15 cellular contexts compared by ENCODE assay signal in the genomic region with DNA sequence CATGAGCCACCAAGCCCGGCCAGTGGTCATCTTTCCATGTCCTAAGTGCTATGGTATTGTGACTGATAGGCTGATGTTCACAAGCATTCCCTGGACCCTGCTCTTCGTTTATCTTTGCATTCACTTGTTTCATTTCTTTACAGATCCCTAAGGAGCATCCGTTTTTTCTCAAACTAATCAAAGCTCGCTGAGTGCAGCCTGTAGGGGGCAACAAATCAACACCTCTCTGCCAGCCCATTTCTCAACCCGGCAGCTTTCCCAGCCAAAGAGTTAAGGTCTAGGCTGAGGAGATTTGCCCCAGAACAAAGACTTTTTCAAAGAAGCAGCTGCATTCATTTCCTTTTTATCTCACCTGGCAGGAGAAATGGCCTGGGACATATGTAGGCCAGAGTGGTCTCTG. TPM values are rescaled to one million over a fixed set of nuclear protein-coding genes. Genes with fewer than 3 reads are reported as not detected.
DNase-seq lines count a peak whose midpoint lies in the region; ATAC-seq, FAIRE-seq and TF ChIP-seq lines count a peak whose summit lies in the region.
"Had no signal": no experiment of that assay in that cellular context is flagged by ENCODE, and none has a peak within 500 bp of the region (broad histone marks: within the 10 kb centered on the region; RNA-seq: fewer than 3 reads in every experiment).

No MANE protein-coding gene starts in this region.

- H2BK120ac ChIP-seq in mesendoderm (ENCODE audit: low read depth, low read length), result no peak overlapping the region

- no peak overlapping the region for H3K18ac ChIP-seq in mesendoderm (ENCODE audit: low read length)

- DNase-seq in HT-29 (ENCODE audit: low spot score) (peak; percentile 42), astrocyte (ENCODE audit: low read depth) (no peak), mesendoderm (peak; percentile 59), HK-2 (ENCODE audit: unreplicated experiment) (no peak)
- DNase-seq: activated B cell treated with CpG ODN at 0.5 μM for 24 hours, DMS153, GOT3, hypothalamus, NCI-H1694 had no signal

- no peaks in the 10 kb centered on the region for H3K9me3 ChIP-seq in DOHH2 (ENCODE audit: control insufficient read depth, insufficient read depth, low read length)
- no peaks in the 10 kb centered on the region for H3K9me3 ChIP-seq in astrocyte (ENCODE audit: insufficient read depth, low read depth, low read length)

- no peaks in the 10 kb centered on the region for H3K27me3 ChIP-seq in DOHH2 (ENCODE audit: control insufficient read depth, low read length)
- no peaks in the 10 kb centered on the region for H3K27me3 ChIP-seq in astrocyte (ENCODE audit: insufficient read depth, low read length)
- no peaks in the 10 kb centered on the region for H3K27me3 ChIP-seq in mesendoderm (ENCODE audit: insufficient read depth, low read length, poor library complexity)

- no peaks in the 10 kb centered on the region for H3F3A ChIP-seq in DOHH2 (ENCODE audit: control insufficient read depth, insufficient read depth)

- H3K23ac ChIP-seq in mesendoderm (ENCODE audit: low read length), result no peak overlapping the region

- H3K4me1 ChIP-seq in DOHH2 (ENCODE audit: control insufficient read depth, low read length), result peaks cover 12% of the 10 kb centered on the region
- peaks cover 5% of the 10 kb centered on the region for H3K4me1 ChIP-seq in astrocyte (ENCODE audit: insufficient read depth, low read length)
- peaks cover 2% of the 10 kb centered on the region for H3K4me1 ChIP-seq in mesendoderm (ENCODE audit: control insufficient read depth, low read depth, low read length)

- no peaks in the 10 kb centered on the region for H3K9me3 Mint-ChIP-seq in astrocyte (ENCODE audit: unreplicated experiment)
- H3K9me3 Mint-ChIP-seq: activated T-helper 17 cell treated with anti-CD3 and anti-CD28 coated beads, Interleukin-2, amount 50 U/mL, for 72 hours; dendritic cell treated with granulocyte-macrophage colony-stimulating factor and Interleukin-4, amounts not matched to agents 40 ng/mL and 50 ng/mL, for 4 days had no signal

- FAIRE-seq in astrocyte (lab: Jason Lieb, UNC), result no peak

- H3K79me2 ChIP-seq in DOHH2 (ENCODE audit: control insufficient read depth, low read length), result no peaks in the 10 kb centered on the region
- H3K79me2 ChIP-seq in astrocyte (ENCODE audit: insufficient read depth, low read length), result no peaks in the 10 kb centered on the region
- H3K79me2 ChIP-seq in mesendoderm (ENCODE audit: control insufficient read depth, insufficient read depth, low read length), result no peaks in the 10 kb centered on the region

- H2BK5ac ChIP-seq in mesendoderm (ENCODE audit: low read length), result no peak overlapping the region

- H3K9ac ChIP-seq in astrocyte (ENCODE audit: low read length) (no peak overlapping the region), mesendoderm (ENCODE audit: low read length) (no peak overlapping the region)

- peak; percentile 66 for TF ChIP-seq CTCF in DOHH2 (IDR thresholded peaks at IDR 0.05; ENCODE audit: low read depth, low read length, poor library complexity, severe bottlenecking)
- TF ChIP-seq CTCF in astrocyte (IDR thresholded peaks at IDR 0.05; ENCODE audit: insufficient read depth, low read depth, low read length), result peak; percentile 23

- no peaks in the 10 kb centered on the region for H3K36me3 Mint-ChIP-seq in astrocyte (ENCODE audit: low read depth, unreplicated experiment)

- peaks cover 3% of the 10 kb centered on the region for H3K4me1 Mint-ChIP-seq in astrocyte (ENCODE audit: low read depth, unreplicated experiment)

- H3K27me3 Mint-ChIP-seq in astrocyte (ENCODE audit: low read depth, unreplicated experiment), result no peaks in the 10 kb centered on the region
- H3K27me3 Mint-ChIP-seq: activated B cell treated with CpG ODN at 0.5 μM for 24 hours; activated T-helper 17 cell treated with anti-CD3 and anti-CD28 coated beads, Interleukin-2, amount 50 U/mL, for 72 hours; dendritic cell treated with granulocyte-macrophage colony-stimulating factor and Interleukin-4, amounts not matched to agents 40 ng/mL and 50 ng/mL, for 4 days had no signal

- H4K20me1 ChIP-seq in DOHH2 (ENCODE audit: control insufficient read depth, insufficient read depth, low read depth, low read length) (no peaks in the 10 kb centered on the region), astrocyte (ENCODE audit: insufficient read depth, low read length) (no peaks in the 10 kb centered on the region)

- no peak overlapping the region for H2BK15ac ChIP-seq in mesendoderm (replicated peaks; ENCODE audit: low read depth)

- H3K4ac ChIP-seq in mesendoderm (ENCODE audit: low read depth, low read length), result no peak overlapping the region

- H3K36me3 ChIP-seq in DOHH2 (ENCODE audit: control insufficient read depth, low read length) (no peaks in the 10 kb centered on the region), astrocyte (ENCODE audit: insufficient read depth, low read length) (no peaks in the 10 kb centered on the region), mesendoderm (ENCODE audit: control insufficient read depth, insufficient read depth, low read length) (no peaks in the 10 kb centered on the region)

- H3K27ac ChIP-seq in DOHH2 (ENCODE audit: low read depth, low read length) (no peak overlapping the region), astrocyte (ENCODE audit: low read depth, low read length) (no peak overlapping the region), mesendoderm (ENCODE audit: low read depth, low read length) (no peak overlapping the region)
- H3K27ac ChIP-seq: HL-60 had no signal

- no CpG with 5 or more reads among the region's 5 CpGs for WGBS in mesendoderm (ENCODE audit: extremely low coverage, insufficient coverage, low lambda C conversion rate)

- H3K4me3 ChIP-seq in DOHH2 (ENCODE audit: low read length), result no peak overlapping the region
- no peak overlapping the region for H3K4me3 ChIP-seq in astrocyte (ENCODE audit: insufficient read depth, low read depth, low read length)
- H3K4me3 ChIP-seq in mesendoderm (ENCODE audit: low read length), result no peak overlapping the region

- no peak overlapping the region for H3K27ac Mint-ChIP-seq in astrocyte (ENCODE audit: unreplicated experiment)
- H3K27ac Mint-ChIP-seq: activated B cell treated with CpG ODN at 0.5 μM for 24 hours; activated T-helper 17 cell treated with anti-CD3 and anti-CD28 coated beads, Interleukin-2, amount 50 U/mL, for 72 hours; dendritic cell treated with granulocyte-macrophage colony-stimulating factor and Interleukin-4, amounts not matched to agents 40 ng/mL and 50 ng/mL, for 4 days had no signal

- peak overlapping the region; percentile 41 for H3K4me3 Mint-ChIP-seq in astrocyte (ENCODE audit: unreplicated experiment)
- H3K4me3 Mint-ChIP-seq: activated B cell treated with CpG ODN at 0.5 μM for 24 hours; activated T-helper 17 cell treated with anti-CD3 and anti-CD28 coated beads, Interleukin-2, amount 50 U/mL, for 72 hours; dendritic cell treated with granulocyte-macrophage colony-stimulating factor and Interleukin-4, amounts not matched to agents 40 ng/mL and 50 ng/mL, for 4 days had no signal

- no peak overlapping the region for H3K4me2 ChIP-seq in DOHH2 (ENCODE audit: low read length)
- H3K4me2 ChIP-seq in astrocyte (ENCODE audit: low read length), result no peak overlapping the region
- H3K4me2 ChIP-seq in mesendoderm (ENCODE audit: low read length), result no peak overlapping the region

- no peaks in the 10 kb centered on the region for H3K79me1 ChIP-seq in mesendoderm (ENCODE audit: low read length)

- no peak overlapping the region for H4K8ac ChIP-seq in mesendoderm (ENCODE audit: low read depth, low read length)

- no peak overlapping the region for H3K56ac ChIP-seq in mesendoderm (ENCODE audit: low read length)

- no peak overlapping the region for H2AFZ ChIP-seq in astrocyte (ENCODE audit: low read depth, low read length)

- H3K9me2 ChIP-seq in DOHH2 (replicated peaks; ENCODE audit: control insufficient read depth, low read length), result no peaks in the 10 kb centered on the region

- no peak for ATAC-seq in GM18498 (IDR thresholded peaks at IDR 0.05; ENCODE audit: unreplicated experiment)
- no peak for ATAC-seq in GM19467 (IDR thresholded peaks at IDR 0.05; ENCODE audit: unreplicated experiment)
- ATAC-seq: activated T-helper 17 cell treated with anti-CD3 and anti-CD28 coated beads, Interleukin-2, amount 50 U/mL, for 72 hours had no signal

- H2AK5ac ChIP-seq in mesendoderm (ENCODE audit: low read length), result no peak overlapping the region

- no peak overlapping the region for H4K5ac ChIP-seq in mesendoderm (ENCODE audit: low read length)

RNA-seq across cellular contexts. Expression of a gene that starts 12.1 kb away (rescaled TPM):
- total RNA-seq in HT-29 (2014; rRNA removed; shearing (Covaris generic)), result 0.05 TPM in 1 of 2 replicates, not detected in the other
- total RNA-seq in astrocyte, result 2.5 and 2.7 TPM in 2 replicates
- polyA plus RNA-seq in mesendoderm (2013, experiment 1 of 2), result 0.88 TPM
- polyA plus RNA-seq in mesendoderm (2013, experiment 2 of 2), result 0.81 TPM

RNA-seq across cellular contexts. Expression of a gene that starts 13.4 kb away (rescaled TPM):
- total RNA-seq in HT-29 (2014; rRNA removed; shearing (Covaris generic)), result not detected in 2 replicates
- not detected in 2 replicates for total RNA-seq in astrocyte
- polyA plus RNA-seq in mesendoderm (2013, experiment 1 of 2), result not detected
- polyA plus RNA-seq in mesendoderm (2013, experiment 2 of 2), result not detected
- total RNA-seq: activated B cell treated with CpG ODN at 0.5 μM for 24 hours; activated T-helper 17 cell treated with anti-CD3 and anti-CD28 coated beads, Interleukin-2, amount 50 U/mL, for 72 hours had no signal

RNA-seq across cellular contexts. Expression of a gene that starts 21.2 kb away (rescaled TPM):
- under 0.01 TPM in 1 of 2 replicates, not detected in the other for total RNA-seq in HT-29 (2014; rRNA removed; shearing (Covaris generic))
- 2,477 and 2,591 TPM in 2 replicates for total RNA-seq in astrocyte
- polyA plus RNA-seq in mesendoderm (2013, experiment 1 of 2), result not detected
- polyA plus RNA-seq in mesendoderm (2013, experiment 2 of 2), result not detected

RNA-seq across cellular contexts. Expression of a gene that starts 22.5 kb away (rescaled TPM):
- total RNA-seq in HT-29 (2014; rRNA removed; shearing (Covaris generic)), result under 0.01 TPM in 1 of 2 replicates, not detected in the other
- total RNA-seq in astrocyte, result 2,157 and 2,549 TPM in 2 replicates
- polyA plus RNA-seq in mesendoderm (2013, experiment 1 of 2), result not detected
- polyA plus RNA-seq in mesendoderm (2013, experiment 2 of 2), result not detected

RNA-seq across cellular contexts. Expression of a gene that starts 48.7 kb away (rescaled TPM):
- 59.7 and 63.0 TPM in 2 replicates for total RNA-seq in HT-29 (2014; rRNA removed; shearing (Covaris generic))
- total RNA-seq in astrocyte, result 126 and 151 TPM in 2 replicates
- 147 TPM for polyA plus RNA-seq in mesendoderm (2013, experiment 1 of 2)
- 148 TPM for polyA plus RNA-seq in mesendoderm (2013, experiment 2 of 2)

Comparison
In these comparisons a context has a peak if more than half of its experiments do, and no peak if none do; other contexts are left out.
1. DNase-seq: peak in HT-29 (single experiment) and mesendoderm (single experiment); none in astrocyte (single experiment) and HK-2 (single experiment).
2. RNA of a gene that starts 21.2 kb away (total RNA-seq): 2,477 to 2,591 TPM in astrocyte; under 0.01 TPM in HT-29; every median in the first group is over 1,000 times any median in the second.